ENCODE assay signal across 10 cellular contexts in genomic region chr12:72141381-72141780, GRCh38.
DNase-seq lines count a peak whose midpoint lies in the region; ATAC-seq and TF ChIP-seq lines count a peak whose summit lies in the region.
"Had no signal": no experiment of that assay in that cellular context is flagged by ENCODE, and none has a peak within 500 bp of the region (broad histone marks: within the 10 kb centered on the region; RNA-seq: fewer than 3 reads in every experiment).

No MANE protein-coding gene starts in this region.

- no peak overlapping the region for H3K27ac Mint-ChIP-seq in mesothelial cell of epicardium
- H3K27ac Mint-ChIP-seq: CD4-positive, CD25-positive, alpha-beta regulatory T cell; memory B cell had no signal

- H3K9me3 Mint-ChIP-seq in mesothelial cell of epicardium = no peaks in the 10 kb centered on the region
- H3K9me3 Mint-ChIP-seq: CD4-positive, CD25-positive, alpha-beta regulatory T cell had no signal

- H3K4me1 Mint-ChIP-seq in mesothelial cell of epicardium = no peaks in the 10 kb centered on the region
- H3K4me1 Mint-ChIP-seq: CD4-positive, CD25-positive, alpha-beta regulatory T cell; memory B cell had no signal

- WGBS in psoas muscle, 3 donors = 61 to 71% (median 66%) methylated on average over 2 of the region's 2 CpGs

- no peaks in the 10 kb centered on the region for H3K27me3 ChIP-seq in psoas muscle (ENCODE audit: insufficient read depth in 3 of 3, low read length in 2 of 3)

- TF ChIP-seq CTCF in mesothelial cell of epicardium (IDR thresholded peaks at IDR 0.05; ENCODE audit: unreplicated experiment) = peak; percentile 61
- no peak for TF ChIP-seq CTCF in psoas muscle (IDR thresholded peaks at IDR 0.05)
- TF ChIP-seq CTCF in omental fat pad (IDR thresholded peaks at IDR 0.05) = no peak

- no peak overlapping the region for H3K4me3 ChIP-seq in psoas muscle

- H3K27me3 Mint-ChIP-seq in mesothelial cell of epicardium (ENCODE audit: low read depth) = peaks cover 67% of the 10 kb centered on the region
- H3K27me3 Mint-ChIP-seq: CD4-positive, CD25-positive, alpha-beta regulatory T cell; memory B cell had no signal

- intact Hi-C loops in psoas muscle (cut with DNase I) = no loop called here

- no peaks in the 10 kb centered on the region for H3K4me1 ChIP-seq in psoas muscle

- no peak overlapping the region for H3K4me3 Mint-ChIP-seq in mesothelial cell of epicardium
- H3K4me3 Mint-ChIP-seq: CD4-positive, CD25-positive, alpha-beta regulatory T cell; memory B cell had no signal

- no peak overlapping the region for H3K27ac ChIP-seq in psoas muscle

- no peaks in the 10 kb centered on the region for H3K36me3 Mint-ChIP-seq in mesothelial cell of epicardium
- H3K36me3 Mint-ChIP-seq: CD4-positive, CD25-positive, alpha-beta regulatory T cell; memory B cell had no signal

- ATAC-seq in HG02852 (IDR thresholded peaks at IDR 0.05; ENCODE audit: unreplicated experiment) (peak; percentile 99), psoas muscle (no peak), omental fat pad (ENCODE audit: low FRiP score) (no peak)

- H3K9me3 ChIP-seq in psoas muscle = no peaks in the 10 kb centered on the region

- DNase-seq in SIG-M5 treated with dmso at 0.1 percent for 504 hours (lab: John Stamatoyannopoulos, UW; ENCODE audit: unreplicated experiment) (peak; percentile 24), SIG-M5 (lab: John Stamatoyannopoulos, UW) (no peak), NCI-H1105 treated with DMSO at 0.1 percent for 48 hours (lab: John Stamatoyannopoulos, UW) (peak; percentile 84), mesothelial cell of epicardium (ENCODE audit: low spot score in 2 of 2, unreplicated experiment in 2 of 2) (no peak), psoas muscle (no peak), midbrain (lab: John Stamatoyannopoulos, UW) (no peak), omental fat pad (ENCODE audit: low spot score) (no peak)

- H3K36me3 ChIP-seq in psoas muscle (ENCODE audit: insufficient read depth in 1 of 2, low read depth in 1 of 2) = no peaks in the 10 kb centered on the region

Comparison
In these comparisons a context has a peak if more than half of its experiments do, and no peak if none do; other contexts are left out.
1. DNase-seq: peak in SIG-M5 treated with dmso at 0.1 percent for 504 hours (single experiment) and NCI-H1105 treated with DMSO at 0.1 percent for 48 hours (single experiment); none in SIG-M5 (single experiment), mesothelial cell of epicardium (0 of 2), psoas muscle (0 of 2), midbrain (single experiment) and omental fat pad (single experiment).